In genomic region chr3:49410844-49411549, GRCh38 we compare ENCODE assay signal across 8 cellular contexts. TPM values are rescaled to one million over a fixed set of nuclear protein-coding genes. Genes with fewer than 3 reads are reported as not detected.
DNase-seq lines count a peak whose midpoint lies in the region; ATAC-seq lines count a peak whose summit lies in the region.

No MANE protein-coding gene starts in this region.

- peak overlapping the region; percentile 94 for H3K4me3 Mint-ChIP-seq in activated CD4-positive, alpha-beta T cell treated with anti-CD3 and anti-CD28 coated beads, Interleukin-2, amount 10 ng/mL, durations not matched to agents 24 days and 14 days
- peak overlapping the region; percentile 96 for H3K4me3 Mint-ChIP-seq in activated naive CD8-positive, alpha-beta T cell treated with anti-CD3 and anti-CD28 coated beads, Interleukin-2, amount 50 U/mL, for 24 hours
- peak overlapping the region; percentile 92 to 96 (median 94) for H3K4me3 Mint-ChIP-seq in immature natural killer cell

- intact Hi-C loops in activated CD4-positive, alpha-beta T cell treated with anti-CD3 and anti-CD28 coated beads, Interleukin-2, amount 10 ng/mL, durations not matched to agents 24 days and 14 days (cut with micrococcal nuclease), result loop anchor here (5.0 kb wide), 1 partner anchor 319 kb away; the partner anchor contains the start of gene QRICH1

- H3K36me3 Mint-ChIP-seq in activated CD4-positive, alpha-beta T cell treated with anti-CD3 and anti-CD28 coated beads, Interleukin-2, amount 10 ng/mL, durations not matched to agents 24 days and 14 days (ENCODE audit: low read depth), result peaks cover 37% of the 10 kb centered on the region
- peaks cover 35% of the 10 kb centered on the region for H3K36me3 Mint-ChIP-seq in activated naive CD8-positive, alpha-beta T cell treated with anti-CD3 and anti-CD28 coated beads, Interleukin-2, amount 50 U/mL, for 24 hours (ENCODE audit: low read depth)
- peaks cover 0 to 6% (median 4%) of the 10 kb centered on the region in 3 donors for H3K36me3 Mint-ChIP-seq in immature natural killer cell

- H3K9me3 Mint-ChIP-seq in activated CD4-positive, alpha-beta T cell treated with anti-CD3 and anti-CD28 coated beads, Interleukin-2, amount 10 ng/mL, durations not matched to agents 24 days and 14 days, result no peaks in the 10 kb centered on the region
- H3K9me3 Mint-ChIP-seq in activated naive CD8-positive, alpha-beta T cell treated with anti-CD3 and anti-CD28 coated beads, Interleukin-2, amount 50 U/mL, for 24 hours, result no peaks in the 10 kb centered on the region
- H3K9me3 Mint-ChIP-seq in immature natural killer cell, result no peaks in the 10 kb centered on the region

- peak; percentile 8 for ATAC-seq in activated naive CD8-positive, alpha-beta T cell treated with anti-CD3 and anti-CD28 coated beads, Interleukin-2, amount 50 U/mL, for 24 hours
- ATAC-seq in HG03457 (IDR thresholded peaks at IDR 0.05; ENCODE audit: unreplicated experiment), result no peak
- ATAC-seq in GM18858 (IDR thresholded peaks at IDR 0.05; ENCODE audit: unreplicated experiment), result no peak

- peak overlapping the region; percentile 94 for H3K27ac ChIP-seq in substantia nigra (ENCODE audit: low read depth, low read length, poor library complexity, severe bottlenecking)

- DNase-seq in activated CD4-positive, alpha-beta T cell treated with anti-CD3 and anti-CD28 coated beads, Interleukin-2, amount 10 ng/mL, durations not matched to agents 24 days and 14 days, result peak; percentile 60
- DNase-seq in activated CD4-positive, alpha-beta T cell treated with anti-CD3 and anti-CD28 coated beads for 48 hours, result no peak
- no peak for DNase-seq in activated naive CD8-positive, alpha-beta T cell treated with anti-CD3 and anti-CD28 coated beads, Interleukin-2, amount 50 U/mL, for 24 hours
- DNase-seq in immature natural killer cell (no peak), substantia nigra (lab: John Stamatoyannopoulos, UW) (no peak), T-helper 9 cell (no peak)

- H3K27ac Mint-ChIP-seq in activated CD4-positive, alpha-beta T cell treated with anti-CD3 and anti-CD28 coated beads, Interleukin-2, amount 10 ng/mL, durations not matched to agents 24 days and 14 days, result peak overlapping the region; percentile 91
- H3K27ac Mint-ChIP-seq in activated naive CD8-positive, alpha-beta T cell treated with anti-CD3 and anti-CD28 coated beads, Interleukin-2, amount 50 U/mL, for 24 hours, result peak overlapping the region; percentile 93
- peak overlapping the region; percentile 86 to 97 (median 94) for H3K27ac Mint-ChIP-seq in immature natural killer cell

- peaks cover 2% of the 10 kb centered on the region for H3K27me3 Mint-ChIP-seq in activated CD4-positive, alpha-beta T cell treated with anti-CD3 and anti-CD28 coated beads, Interleukin-2, amount 10 ng/mL, durations not matched to agents 24 days and 14 days
- peaks cover 2% of the 10 kb centered on the region for H3K27me3 Mint-ChIP-seq in activated naive CD8-positive, alpha-beta T cell treated with anti-CD3 and anti-CD28 coated beads, Interleukin-2, amount 50 U/mL, for 24 hours
- H3K27me3 Mint-ChIP-seq in immature natural killer cell (ENCODE audit: low read depth in 3 of 3), result peaks cover 3 to 6% (median 6%) of the 10 kb centered on the region in 3 donors

- peaks cover 58% of the 10 kb centered on the region for H3K4me1 Mint-ChIP-seq in activated CD4-positive, alpha-beta T cell treated with anti-CD3 and anti-CD28 coated beads, Interleukin-2, amount 10 ng/mL, durations not matched to agents 24 days and 14 days
- H3K4me1 Mint-ChIP-seq in activated naive CD8-positive, alpha-beta T cell treated with anti-CD3 and anti-CD28 coated beads, Interleukin-2, amount 50 U/mL, for 24 hours, result peaks cover 76% of the 10 kb centered on the region
- peaks cover 79 to 82% of the 10 kb centered on the region in 2 donors for H3K4me1 Mint-ChIP-seq in immature natural killer cell

RNA-seq across cellular contexts. Expression of gene RHOA, which starts 0.8 kb away (rescaled TPM):
- total RNA-seq in activated CD4-positive, alpha-beta T cell treated with anti-CD3 and anti-CD28 coated beads, Interleukin-2, amount 10 ng/mL, durations not matched to agents 24 days and 14 days, result 381 and 391 TPM in 2 replicates
- 1,000 to 10,000 TPM in 1 of 3 donors, 100 to 1,000 TPM in 2; 863 to 1,056 (median 891) TPM for polyA plus RNA-seq in immature natural killer cell

RNA-seq across cellular contexts. Expression of gene TCTA, which starts 1.2 kb away (rescaled TPM):
- total RNA-seq in activated CD4-positive, alpha-beta T cell treated with anti-CD3 and anti-CD28 coated beads, Interleukin-2, amount 10 ng/mL, durations not matched to agents 24 days and 14 days, result 18.7 and 21.2 TPM in 2 replicates
- 10 to 100 TPM; 57.3 to 86.2 (median 62.6) TPM for polyA plus RNA-seq in immature natural killer cell

RNA-seq across cellular contexts. Expression of gene AMT, which starts 11.3 kb away (rescaled TPM):
- total RNA-seq in activated CD4-positive, alpha-beta T cell treated with anti-CD3 and anti-CD28 coated beads, Interleukin-2, amount 10 ng/mL, durations not matched to agents 24 days and 14 days, result 2.6 and 3.7 TPM in 2 replicates
- 1 to 10 TPM; 2.9 to 8.2 (median 4.8) TPM for polyA plus RNA-seq in immature natural killer cell

RNA-seq across cellular contexts. Expression of gene NICN1, which starts 18.1 kb away (rescaled TPM):
- 11.1 and 12.6 TPM in 2 replicates for total RNA-seq in activated CD4-positive, alpha-beta T cell treated with anti-CD3 and anti-CD28 coated beads, Interleukin-2, amount 10 ng/mL, durations not matched to agents 24 days and 14 days
- 10 to 100 TPM in 1 of 3 donors, 1 to 10 TPM in 2; 3.2 to 11.9 (median 4.2) TPM for polyA plus RNA-seq in immature natural killer cell

RNA-seq across cellular contexts. Expression of gene GPX1, which starts 52.8 kb away (rescaled TPM):
- 190 and 200 TPM in 2 replicates for total RNA-seq in activated CD4-positive, alpha-beta T cell treated with anti-CD3 and anti-CD28 coated beads, Interleukin-2, amount 10 ng/mL, durations not matched to agents 24 days and 14 days
- 100 to 1,000 TPM; 127 to 194 (median 131) TPM for polyA plus RNA-seq in immature natural killer cell
